Comparison of ENCODE assay signal across 1 cellular context in genomic region chrX:35699642-35700041, GRCh38.
TF ChIP-seq lines count a peak whose summit lies in the region.

No MANE protein-coding gene starts in this region.

TF ChIP-seq in WTC11, 78 proteins besides CTCF, POLR2A, EP300 and RAD21 (continued from another document):
- TF ChIP-seq MAX (CRISPR knock-in tag; IDR thresholded peaks at IDR 0.05) (no peak), AFF4 (CRISPR knock-in tag; IDR thresholded peaks at IDR 0.05; ENCODE audit: borderline replicate concordance) (no peak), IRF1 (CRISPR knock-in tag; IDR thresholded peaks at IDR 0.05) (no peak), IRF2 (CRISPR knock-in tag; IDR thresholded peaks at IDR 0.05; ENCODE audit: borderline replicate concordance, low read depth) (no peak), NR1H2 (CRISPR knock-in tag; IDR thresholded peaks at IDR 0.05) (no peak), FOXK1 (CRISPR knock-in tag; IDR thresholded peaks at IDR 0.05) (no peak), CREM (CRISPR knock-in tag; IDR thresholded peaks at IDR 0.05) (no peak), USF1 (CRISPR knock-in tag; IDR thresholded peaks at IDR 0.05) (no peak), RELA (CRISPR knock-in tag; IDR thresholded peaks at IDR 0.05; ENCODE audit: borderline replicate concordance) (no peak), GABPB1 (CRISPR knock-in tag; IDR thresholded peaks at IDR 0.05) (no peak), ZNF425 (CRISPR knock-in tag; conservative IDR thresholded peaks at IDR 0.05) (no peak), ATF3 (CRISPR knock-in tag; conservative IDR thresholded peaks at IDR 0.05) (no peak), SMAD4 (CRISPR knock-in tag; IDR thresholded peaks at IDR 0.05) (no peak), SP1 (CRISPR knock-in tag; conservative IDR thresholded peaks at IDR 0.05) (no peak)
TF ChIP-seq in WTC11: peak in this region for 0.
